ENCODE assay signal across 8 cellular contexts in the genomic region with DNA sequence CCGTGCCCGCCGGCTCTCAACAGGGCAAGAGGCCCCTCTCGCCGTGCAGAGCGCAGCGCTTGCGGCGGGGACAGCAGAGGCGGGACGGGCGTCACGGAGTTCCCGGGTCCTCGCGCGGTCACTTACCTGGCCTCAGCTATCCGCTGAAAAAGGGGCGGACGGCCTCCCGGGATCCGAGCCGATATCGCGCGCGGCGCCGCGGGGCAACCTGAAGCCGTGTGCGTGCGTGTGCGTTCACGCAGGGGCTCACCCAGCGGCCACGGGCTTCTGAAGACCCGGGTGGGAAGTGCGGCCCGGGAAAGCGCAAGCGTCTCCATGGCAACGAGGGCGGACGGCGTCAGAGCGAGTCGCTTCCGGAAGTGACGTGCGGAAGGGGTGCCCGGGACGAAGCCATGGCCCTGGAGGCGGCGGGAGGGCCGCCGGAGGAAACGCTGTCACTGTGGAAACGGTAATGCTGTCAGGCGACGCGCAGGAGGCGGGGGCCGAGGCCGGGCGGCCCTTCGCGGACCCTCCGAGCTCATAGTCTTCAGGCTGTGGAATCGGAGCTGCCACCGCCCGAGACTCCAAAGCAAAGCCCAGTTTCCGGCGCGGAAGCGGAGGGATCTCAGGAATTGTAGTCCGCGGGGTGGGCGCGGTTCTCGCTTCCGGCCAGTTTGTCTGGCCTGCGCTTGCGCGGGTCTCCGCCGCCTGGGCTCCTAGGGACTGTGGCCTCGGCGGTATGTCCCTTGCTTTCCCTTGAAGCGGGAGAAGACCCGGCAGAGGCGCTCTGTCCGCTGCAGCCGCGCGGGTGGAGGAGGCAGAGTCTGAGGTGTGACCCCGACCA. TPM values are rescaled to one million over a fixed set of nuclear protein-coding genes. Genes with fewer than 3 reads are reported as not detected.
DNase-seq lines count a peak whose midpoint lies in the region; ATAC-seq, FAIRE-seq and TF ChIP-seq lines count a peak whose summit lies in the region.

A gene (plus strand): TSS at position 365 of the 823 bp plus-strand sequence. CDS start 28 bp downstream, at position 393.

- no peaks in the 10 kb centered on the region for H3K4me1 ChIP-seq in right cardiac atrium (ENCODE audit: control insufficient read depth, insufficient read depth, low read length)
- H3K4me1 ChIP-seq in psoas muscle = peaks cover 35% of the 10 kb centered on the region
- no peaks in the 10 kb centered on the region for H3K4me1 ChIP-seq in urinary bladder (ENCODE audit: insufficient read depth)

- intact Hi-C loops in right cardiac atrium (cut with DNase I) = no loop called here
- intact Hi-C loops in psoas muscle (cut with DNase I) = no loop called here

- H3K27me3 Mint-ChIP-seq in T-helper 2 cell treated with Interferon-gamma antibody and Interleukin-4, amounts not matched to agents 5 μg/mL and 100 μg/mL, for 36 hours (ENCODE audit: low read depth) = peaks cover 29% of the 10 kb centered on the region

- FAIRE-seq in GM18507 (lab: Jason Lieb, UNC) = peak; percentile 86

- peaks cover 3% of the 10 kb centered on the region for H3K36me3 Mint-ChIP-seq in T-helper 2 cell treated with Interferon-gamma antibody and Interleukin-4, amounts not matched to agents 5 μg/mL and 100 μg/mL, for 36 hours (ENCODE audit: low read depth)

- peak within 1 kb of the TSS; percentile 76 for H3K27ac Mint-ChIP-seq in T-helper 2 cell treated with Interferon-gamma antibody and Interleukin-4, amounts not matched to agents 5 μg/mL and 100 μg/mL, for 36 hours

- DNase-seq in GM18507 (ENCODE audit: extremely low spot score, insufficient read length, low read depth) (peak; percentile 100), NCI-H2029 treated with DMSO at 0.1 percent for 48 hours (lab: John Stamatoyannopoulos, UW) (peak; percentile 74), anterior cingulate cortex (lab: John Stamatoyannopoulos, UW) (peak; percentile 65 to 99 (median 93)), right cardiac atrium (peak; percentile 97 to 98 (median 97)), psoas muscle (peak; percentile 95 to 98)
- DNase-seq in T-helper 2 cell treated with Interferon-gamma antibody and Interleukin-4, amounts not matched to agents 5 μg/mL and 100 μg/mL, for 36 hours (ENCODE audit: low spot score) = peak; percentile 88

- peak; percentile 96 for ATAC-seq in HG02981 (IDR thresholded peaks at IDR 0.05; ENCODE audit: unreplicated experiment)
- peak; percentile 97 to 98 for ATAC-seq in right cardiac atrium
- ATAC-seq in psoas muscle = peak; percentile 93 to 97 (median 94)

- H3K27ac ChIP-seq in right cardiac atrium (ENCODE audit: low read length) (peak within 1 kb of the TSS; percentile 87), psoas muscle (peak within 1 kb of the TSS; percentile 99), urinary bladder (ENCODE audit: low read depth) (peak within 1 kb of the TSS; percentile 94)

- under 1% methylated on average over 97 of the region's 97 CpGs for WGBS in right cardiac atrium
- 0 to 1% (median 1%) methylated on average over 96 to 97 of the region's 97 CpGs for WGBS in psoas muscle, 3 donors
- WGBS in urinary bladder = under 1% methylated on average over 97 of the region's 97 CpGs

- H3K4me3 ChIP-seq in right cardiac atrium (ENCODE audit: low read length) = peak within 1 kb of the TSS; percentile 70
- H3K4me3 ChIP-seq in psoas muscle = peak within 1 kb of the TSS; percentile 100
- H3K4me3 ChIP-seq in urinary bladder (ENCODE audit: low read depth, low read length) = peak within 1 kb of the TSS; percentile 70

- H3K36me3 ChIP-seq in psoas muscle (ENCODE audit: insufficient read depth in 1 of 2, low read depth in 1 of 2) = peaks cover 0 to 17% of the 10 kb centered on the region in 2 donors
- H3K36me3 ChIP-seq in urinary bladder (ENCODE audit: insufficient read depth) = no peaks in the 10 kb centered on the region

- H3K4me3 Mint-ChIP-seq in T-helper 2 cell treated with Interferon-gamma antibody and Interleukin-4, amounts not matched to agents 5 μg/mL and 100 μg/mL, for 36 hours = peak within 1 kb of the TSS; percentile 87

- H3K27me3 ChIP-seq in right cardiac atrium (ENCODE audit: control insufficient read depth, insufficient read depth) = no peaks in the 10 kb centered on the region
- no peaks in the 10 kb centered on the region for H3K27me3 ChIP-seq in psoas muscle (ENCODE audit: insufficient read depth in 3 of 3, low read length in 2 of 3)

- H3K9me3 Mint-ChIP-seq in T-helper 2 cell treated with Interferon-gamma antibody and Interleukin-4, amounts not matched to agents 5 μg/mL and 100 μg/mL, for 36 hours = no peaks in the 10 kb centered on the region

- no peak for TF ChIP-seq CTCF in psoas muscle (IDR thresholded peaks at IDR 0.05)

- peaks cover 7% of the 10 kb centered on the region for H3K4me1 Mint-ChIP-seq in T-helper 2 cell treated with Interferon-gamma antibody and Interleukin-4, amounts not matched to agents 5 μg/mL and 100 μg/mL, for 36 hours (ENCODE audit: low read depth)

- H3K9me3 ChIP-seq in right cardiac atrium (ENCODE audit: control insufficient read depth, low read length) (no peaks in the 10 kb centered on the region), psoas muscle (no peaks in the 10 kb centered on the region)

RNA-seq across cellular contexts. Expression of the gene that starts here (rescaled TPM):
- total RNA-seq in right cardiac atrium (10 to 100 TPM in 2 of 4 donors, 1 to 10 TPM in 2; 8.7 to 12.1 (median 10.7) TPM), psoas muscle (10 to 100 TPM; 12.0 to 23.7 (median 15.1) TPM), urinary bladder (12.9 TPM)
- polyA plus RNA-seq in right cardiac atrium (7.8 TPM), psoas muscle (10 to 100 TPM; 12.2 to 24.3 (median 20.5) TPM), urinary bladder (17.8 TPM)

Comparison
In these comparisons a context has a peak if more than half of its experiments do, and no peak if none do; other contexts are left out.
1. Peak in every context shown above with its lines: DNase-seq, ATAC-seq, H3K4me3 ChIP-seq and H3K27ac ChIP-seq.